ENCODE assay signal across 21 cellular contexts in the genomic region with DNA sequence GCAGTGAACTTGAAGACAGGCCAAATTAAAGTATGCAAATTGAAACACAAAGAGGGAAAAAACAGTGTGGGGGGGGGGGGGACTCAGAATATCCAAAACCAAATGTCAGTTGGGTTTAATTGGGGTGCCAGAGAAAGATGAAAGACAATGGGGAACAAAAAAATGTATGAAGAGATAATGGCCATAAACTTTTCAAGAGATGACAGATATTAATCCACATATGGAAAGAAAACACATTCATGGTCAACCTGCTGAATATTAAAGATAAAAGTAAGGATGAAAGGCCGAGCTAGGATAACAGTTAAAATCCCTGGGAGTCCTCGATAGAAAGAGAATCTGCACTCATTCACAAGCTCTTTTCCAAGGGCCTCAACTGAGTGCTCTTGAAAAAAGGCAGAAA. TPM values are rescaled to one million over a fixed set of nuclear protein-coding genes. Genes with fewer than 3 reads are reported as not detected.
DNase-seq lines count a peak whose midpoint lies in the region; ATAC-seq and TF ChIP-seq lines count a peak whose summit lies in the region.
"Had no signal": no experiment of that assay in that cellular context is flagged by ENCODE, and none has a peak within 500 bp of the region (broad histone marks: within the 10 kb centered on the region; RNA-seq: fewer than 3 reads in every experiment).

No MANE protein-coding gene starts in this region.

- intact Hi-C loops in activated CD8-positive, alpha-beta T cell treated with anti-CD3 and anti-CD28 coated beads for 36 hours (cut with micrococcal nuclease): no loop called here
- intact Hi-C loops in CD4-positive, alpha-beta memory T cell (cut with micrococcal nuclease): no loop called here
- intact Hi-C loops in activated T-helper 1 cell treated with anti-CD3 and anti-CD28 coated beads, Interleukin-12 subunit alpha, Interleukin-12 subunit beta, Interleukin-2, Interleukin-4 antibody, amounts not matched to agents 30 ng/mL and 10 ng/mL and 1 ng/mL, durations not matched to agents 14 hours and 24 hours and 36 hours (cut with micrococcal nuclease): no loop called here

- H3K27me3 Mint-ChIP-seq in activated CD8-positive, alpha-beta T cell treated with anti-CD3 and anti-CD28 coated beads for 36 hours: no peaks in the 10 kb centered on the region
- no peaks in the 10 kb centered on the region for H3K27me3 Mint-ChIP-seq in activated CD8-positive, alpha-beta T cell treated with anti-CD3 and anti-CD28 coated beads, Interleukin-2, amount 10 ng/mL, durations not matched to agents 7 days and 5 days (ENCODE audit: low read depth)
- no peaks in the 10 kb centered on the region for H3K27me3 Mint-ChIP-seq in CD4-positive, alpha-beta memory T cell
- no peaks in the 10 kb centered on the region for H3K27me3 Mint-ChIP-seq in activated T-helper 1 cell treated with anti-CD3 and anti-CD28 coated beads, Interleukin-12 subunit alpha, Interleukin-12 subunit beta, Interleukin-2, Interleukin-4 antibody, amounts not matched to agents 30 ng/mL and 10 ng/mL and 1 ng/mL, durations not matched to agents 14 hours and 24 hours and 36 hours (ENCODE audit: insufficient read depth)

- H3K9me3 Mint-ChIP-seq in activated CD8-positive, alpha-beta T cell treated with anti-CD3 and anti-CD28 coated beads for 36 hours: peaks cover 41% of the 10 kb centered on the region
- peaks cover 37% of the 10 kb centered on the region for H3K9me3 Mint-ChIP-seq in activated CD8-positive, alpha-beta T cell treated with anti-CD3 and anti-CD28 coated beads, Interleukin-2, amount 10 ng/mL, durations not matched to agents 7 days and 5 days (ENCODE audit: insufficient read depth)
- peaks cover 3 to 30% (median 21%) of the 10 kb centered on the region in 8 donors for H3K9me3 Mint-ChIP-seq in CD4-positive, alpha-beta memory T cell
- H3K9me3 Mint-ChIP-seq in activated T-helper 1 cell treated with anti-CD3 and anti-CD28 coated beads, Interleukin-12 subunit alpha, Interleukin-12 subunit beta, Interleukin-2, Interleukin-4 antibody, amounts not matched to agents 30 ng/mL and 10 ng/mL and 1 ng/mL, durations not matched to agents 14 hours and 24 hours and 36 hours: peaks cover 53% of the 10 kb centered on the region

- TF ChIP-seq CTCF in activated CD8-positive, alpha-beta T cell treated with anti-CD3 and anti-CD28 coated beads for 36 hours (IDR thresholded peaks at IDR 0.05): no peak

- H3K36me3 Mint-ChIP-seq in activated CD8-positive, alpha-beta T cell treated with anti-CD3 and anti-CD28 coated beads for 36 hours (ENCODE audit: low read depth): peaks cover 81% of the 10 kb centered on the region
- H3K36me3 Mint-ChIP-seq in activated CD8-positive, alpha-beta T cell treated with anti-CD3 and anti-CD28 coated beads, Interleukin-2, amount 10 ng/mL, durations not matched to agents 7 days and 5 days (ENCODE audit: low read depth): peaks cover 77% of the 10 kb centered on the region
- H3K36me3 Mint-ChIP-seq in CD4-positive, alpha-beta memory T cell: peaks cover 25 to 41% of the 10 kb centered on the region in 2 donors
- H3K36me3 Mint-ChIP-seq in activated T-helper 1 cell treated with anti-CD3 and anti-CD28 coated beads, Interleukin-12 subunit alpha, Interleukin-12 subunit beta, Interleukin-2, Interleukin-4 antibody, amounts not matched to agents 30 ng/mL and 10 ng/mL and 1 ng/mL, durations not matched to agents 14 hours and 24 hours and 36 hours (ENCODE audit: low read depth): peaks cover 70% of the 10 kb centered on the region

- H3K27ac ChIP-seq in CD4-positive, alpha-beta memory T cell (ENCODE audit: low read depth, low read length): no peak overlapping the region
- H3K27ac ChIP-seq in iPS-20b (ENCODE audit: low read length): peak overlapping the region; percentile 23
- H3K27ac ChIP-seq: BLaER1 treated with 17β-estradiol and CSF1 and Interleukin-3, amounts not matched to agents 10 nM and 100 nM; KMS-11 had no signal

- no peaks in the 10 kb centered on the region for H3K27me3 ChIP-seq in CD4-positive, alpha-beta memory T cell (ENCODE audit: insufficient read depth, low read length)
- no peaks in the 10 kb centered on the region for H3K27me3 ChIP-seq in iPS-20b (ENCODE audit: insufficient read depth, low read length)
- H3K27me3 ChIP-seq: BLaER1 treated with 17β-estradiol and CSF1 and Interleukin-3, amounts not matched to agents 10 nM and 100 nM had no signal

- peaks cover 53% of the 10 kb centered on the region for H3K4me1 ChIP-seq in CD4-positive, alpha-beta memory T cell (ENCODE audit: insufficient read depth, low read length)
- H3K4me1 ChIP-seq in iPS-20b (ENCODE audit: insufficient read depth, low read length): peaks cover 51% of the 10 kb centered on the region

- peaks cover 0 to 4% of the 10 kb centered on the region in 2 donors for H3K9me3 ChIP-seq in CD4-positive, alpha-beta memory T cell (ENCODE audit: control insufficient read depth in 1 of 2, low read length in 2 of 2)
- peaks cover 5% of the 10 kb centered on the region; the same call in 1 of the 2 replicates for H3K9me3 ChIP-seq in iPS-20b (ENCODE audit: insufficient read depth, low read depth, low read length)

- peaks cover 88% of the 10 kb centered on the region for H3K4me1 Mint-ChIP-seq in activated CD8-positive, alpha-beta T cell treated with anti-CD3 and anti-CD28 coated beads for 36 hours (ENCODE audit: low read depth)
- peaks cover 36% of the 10 kb centered on the region for H3K4me1 Mint-ChIP-seq in activated CD8-positive, alpha-beta T cell treated with anti-CD3 and anti-CD28 coated beads, Interleukin-2, amount 10 ng/mL, durations not matched to agents 7 days and 5 days (ENCODE audit: low read depth)
- peaks cover 58 to 87% (median 66%) of the 10 kb centered on the region in 4 donors for H3K4me1 Mint-ChIP-seq in CD4-positive, alpha-beta memory T cell
- H3K4me1 Mint-ChIP-seq in activated T-helper 1 cell treated with anti-CD3 and anti-CD28 coated beads, Interleukin-12 subunit alpha, Interleukin-12 subunit beta, Interleukin-2, Interleukin-4 antibody, amounts not matched to agents 30 ng/mL and 10 ng/mL and 1 ng/mL, durations not matched to agents 14 hours and 24 hours and 36 hours (ENCODE audit: low read depth): peaks cover 92% of the 10 kb centered on the region

- ATAC-seq in activated CD8-positive, alpha-beta T cell treated with anti-CD3 and anti-CD28 coated beads for 36 hours: no peak
- ATAC-seq in activated CD8-positive, alpha-beta T cell treated with anti-CD3 and anti-CD28 coated beads, Interleukin-2, amount 10 ng/mL, durations not matched to agents 7 days and 5 days: no peak
- ATAC-seq in HG03196 (IDR thresholded peaks at IDR 0.05; ENCODE audit: unreplicated experiment) (no peak), left lobe of liver (no peak)
- ATAC-seq: GM12878, HepG2 had no signal

- H3K4me3 ChIP-seq in CD4-positive, alpha-beta memory T cell (ENCODE audit: low read length in 2 of 2): no peak overlapping the region
- no peak overlapping the region for H3K4me3 ChIP-seq in iPS-20b (ENCODE audit: low read length)
- H3K4me3 ChIP-seq: BLaER1 treated with 17β-estradiol and CSF1 and Interleukin-3, amounts not matched to agents 10 nM and 100 nM; GM12878 had no signal

- H3K36me3 ChIP-seq in CD4-positive, alpha-beta memory T cell (ENCODE audit: insufficient read depth, low read length): no peaks in the 10 kb centered on the region
- peaks cover 12% of the 10 kb centered on the region for H3K36me3 ChIP-seq in iPS-20b (ENCODE audit: insufficient read depth, low read depth, low read length)

- POLR2A ChIA-PET in activated CD8-positive, alpha-beta T cell treated with anti-CD3 and anti-CD28 coated beads for 36 hours (lab: Charles Lee): no interaction called here
- POLR2A ChIA-PET in activated CD8-positive, alpha-beta T cell treated with anti-CD3 and anti-CD28 coated beads, Interleukin-2, amount 10 ng/mL, durations not matched to agents 7 days and 5 days (lab: Charles Lee): no interaction called here
- POLR2A ChIA-PET in CD4-positive, alpha-beta memory T cell (lab: Charles Lee; ENCODE audit: partially characterized antibody): interaction anchor here (1.1 kb wide), 1 partner anchor 27 kb away, joined by 5 read pairs; a partner anchor contains a TSS

- H3K4me3 Mint-ChIP-seq in activated CD8-positive, alpha-beta T cell treated with anti-CD3 and anti-CD28 coated beads for 36 hours: no peak overlapping the region
- H3K4me3 Mint-ChIP-seq in activated CD8-positive, alpha-beta T cell treated with anti-CD3 and anti-CD28 coated beads, Interleukin-2, amount 10 ng/mL, durations not matched to agents 7 days and 5 days: no peak overlapping the region
- H3K4me3 Mint-ChIP-seq in CD4-positive, alpha-beta memory T cell: peak overlapping the region in 2 of 8 donors; percentile 30 to 45
- H3K4me3 Mint-ChIP-seq in activated T-helper 1 cell treated with anti-CD3 and anti-CD28 coated beads, Interleukin-12 subunit alpha, Interleukin-12 subunit beta, Interleukin-2, Interleukin-4 antibody, amounts not matched to agents 30 ng/mL and 10 ng/mL and 1 ng/mL, durations not matched to agents 14 hours and 24 hours and 36 hours: no peak overlapping the region
- H3K4me3 Mint-ChIP-seq: HFFc6 had no signal

- CTCF ChIA-PET in activated CD8-positive, alpha-beta T cell treated with anti-CD3 and anti-CD28 coated beads for 36 hours (lab: Charles Lee): interaction anchor here (1.3 kb wide), 1 partner anchor 11 kb away, joined by 5 read pairs; no protein-coding TSS in a partner anchor
- CTCF ChIA-PET in activated CD8-positive, alpha-beta T cell treated with anti-CD3 and anti-CD28 coated beads, Interleukin-2, amount 10 ng/mL, durations not matched to agents 7 days and 5 days (lab: Charles Lee): interaction anchor here (1.2 kb wide), 1 partner anchor 17 kb away, joined by 3 read pairs; no protein-coding TSS in a partner anchor
- CTCF ChIA-PET in CD4-positive, alpha-beta memory T cell (lab: Charles Lee; ENCODE audit: partially characterized antibody): interaction anchor here (0.6 to 1.6 kb wide), 2 partner anchors 19 to 102 kb away, joined by 3 read pairs; no protein-coding TSS in a partner anchor

- no peak overlapping the region for H3K9ac ChIP-seq in iPS-20b (ENCODE audit: low read depth, low read length)
- H3K9ac ChIP-seq: BLaER1 treated with 17β-estradiol and CSF1 and Interleukin-3, amounts not matched to agents 10 nM and 100 nM; KMS-11 had no signal

- no peak for DNase-seq in activated CD8-positive, alpha-beta T cell treated with anti-CD3 and anti-CD28 coated beads for 36 hours
- DNase-seq in activated CD8-positive, alpha-beta T cell treated with anti-CD3 and anti-CD28 coated beads, Interleukin-2, amount 10 ng/mL, durations not matched to agents 7 days and 5 days: no peak
- no peak for DNase-seq in CD4-positive, alpha-beta memory T cell
- no peak for DNase-seq in activated T-helper 1 cell treated with anti-CD3 and anti-CD28 coated beads, Interleukin-12 subunit alpha, Interleukin-12 subunit beta, Interleukin-2, Interleukin-4 antibody, amounts not matched to agents 30 ng/mL and 10 ng/mL and 1 ng/mL, durations not matched to agents 14 hours and 24 hours and 36 hours (ENCODE audit: low spot score)
- DNase-seq in HuH-7 (ENCODE audit: low spot score) (no peak), left lobe of liver (ENCODE audit: low spot score) (no peak)
- DNase-seq: DMS 273 treated with DMSO at 0.1 percent for 48 hours, GDM1, GOT3, HFFc6, NCI-H1092, NCI-H146, NCI-H2081, NCI-H774, RPMI8226 had no signal

- H3K27ac Mint-ChIP-seq in activated CD8-positive, alpha-beta T cell treated with anti-CD3 and anti-CD28 coated beads for 36 hours: peak overlapping the region; percentile 87
- H3K27ac Mint-ChIP-seq in activated CD8-positive, alpha-beta T cell treated with anti-CD3 and anti-CD28 coated beads, Interleukin-2, amount 10 ng/mL, durations not matched to agents 7 days and 5 days: no peak overlapping the region
- H3K27ac Mint-ChIP-seq in CD4-positive, alpha-beta memory T cell: peak overlapping the region in 4 of 7 donors; percentile 19 to 79 (median 30)
- peak overlapping the region; percentile 75 for H3K27ac Mint-ChIP-seq in activated T-helper 1 cell treated with anti-CD3 and anti-CD28 coated beads, Interleukin-12 subunit alpha, Interleukin-12 subunit beta, Interleukin-2, Interleukin-4 antibody, amounts not matched to agents 30 ng/mL and 10 ng/mL and 1 ng/mL, durations not matched to agents 14 hours and 24 hours and 36 hours
- H3K27ac Mint-ChIP-seq: HFFc6 had no signal

RNA-seq across cellular contexts. Expression of a gene that starts 26.6 kb away (rescaled TPM):
- 100 to 1,000 TPM; 141 to 142 TPM for total RNA-seq in activated CD8-positive, alpha-beta T cell treated with anti-CD3 and anti-CD28 coated beads for 36 hours
- 100 to 1,000 TPM; 136 to 140 TPM for total RNA-seq in activated CD8-positive, alpha-beta T cell treated with anti-CD3 and anti-CD28 coated beads, Interleukin-2, amount 10 ng/mL, durations not matched to agents 7 days and 5 days
- total RNA-seq in CD4-positive, alpha-beta memory T cell: 100 to 1,000 TPM; 126 to 131 TPM
- polyA plus RNA-seq in CD4-positive, alpha-beta memory T cell: 10 to 100 TPM; 88.5 to 91.7 TPM
- 383 and 409 TPM in 2 replicates for total RNA-seq in activated T-helper 1 cell treated with anti-CD3 and anti-CD28 coated beads, Interleukin-12 subunit alpha, Interleukin-12 subunit beta, Interleukin-2, Interleukin-4 antibody, amounts not matched to agents 30 ng/mL and 10 ng/mL and 1 ng/mL, durations not matched to agents 14 hours and 24 hours and 36 hours
- total RNA-seq in left lobe of liver: 30.2 TPM
